ENCODE assay signal across 16 cellular contexts in the genomic region with DNA sequence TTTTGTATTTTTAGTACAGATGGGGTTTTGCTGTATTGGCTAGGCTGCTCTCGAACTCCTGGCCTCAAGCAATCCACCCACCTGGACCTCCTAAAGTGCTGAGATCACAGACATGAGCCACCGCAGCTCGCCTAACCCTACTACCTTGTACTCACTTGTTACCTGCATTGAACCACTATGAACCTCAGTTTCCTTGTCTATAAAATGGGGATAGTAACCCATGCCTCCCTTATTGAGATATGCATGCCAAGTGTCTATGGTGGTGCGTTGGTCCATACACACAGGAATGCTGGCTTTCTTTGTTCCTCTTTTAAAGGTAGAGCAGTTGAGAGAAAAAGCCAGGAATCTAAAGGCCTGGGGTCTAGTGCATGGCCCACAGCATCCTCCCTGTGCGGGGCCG.
"Had no signal": no experiment of that assay in that cellular context is flagged by ENCODE, and none has a peak within 500 bp of the region (broad histone marks: within the 10 kb centered on the region; RNA-seq: fewer than 3 reads in every experiment).

No MANE protein-coding gene starts in this region.

- H3K9me3 ChIP-seq: adrenal gland, left lung, thoracic aorta had no signal

- H3K9me3 Mint-ChIP-seq: activated CD4-positive, alpha-beta memory T cell treated with anti-CD3 and anti-CD28 coated beads for 36 hours; activated T-helper 1 cell treated with anti-CD3 and anti-CD28 coated beads, Interleukin-12 subunit alpha, Interleukin-12 subunit beta, Interleukin-2, Interleukin-4 antibody, amounts not matched to agents 30 ng/mL and 10 ng/mL and 1 ng/mL, durations not matched to agents 14 hours and 24 hours and 36 hours; naive thymus-derived CD4-positive, alpha-beta T cell had no signal

- H3K27me3 ChIP-seq: adrenal gland, cardiac muscle cell, dorsolateral prefrontal cortex, hepatocyte, left lung had no signal

- ATAC-seq: left lung; naive thymus-derived CD4-positive, alpha-beta T cell had no signal

- H3K36me3 ChIP-seq: adrenal gland, cardiac muscle cell, left lung, thoracic aorta had no signal

- H3K4me3 ChIP-seq: adrenal gland, cardiac muscle cell, dorsolateral prefrontal cortex, hepatocyte, left lung, SK-N-MC, thoracic aorta had no signal

- H3K4me3 Mint-ChIP-seq: activated CD4-positive, alpha-beta memory T cell treated with anti-CD3 and anti-CD28 coated beads for 36 hours; activated T-helper 1 cell treated with anti-CD3 and anti-CD28 coated beads, Interleukin-12 subunit alpha, Interleukin-12 subunit beta, Interleukin-2, Interleukin-4 antibody, amounts not matched to agents 30 ng/mL and 10 ng/mL and 1 ng/mL, durations not matched to agents 14 hours and 24 hours and 36 hours had no signal

- H3K27me3 Mint-ChIP-seq: activated CD4-positive, alpha-beta memory T cell treated with anti-CD3 and anti-CD28 coated beads for 36 hours had no signal

- H3K36me3 Mint-ChIP-seq: activated CD4-positive, alpha-beta memory T cell treated with anti-CD3 and anti-CD28 coated beads for 36 hours had no signal

- DNase-seq: activated CD4-positive, alpha-beta memory T cell treated with anti-CD3 and anti-CD28 coated beads for 36 hours; activated CD8-positive, alpha-beta memory T cell treated with anti-CD3 and anti-CD28 coated beads, Interleukin-2, amount 50 U/mL, for 48 hours; activated naive CD4-positive, alpha-beta T cell treated with Interleukin-2 at 50 U/mL for 16 hours; adrenal gland; dorsolateral prefrontal cortex; erythroblast; naive thymus-derived CD4-positive, alpha-beta T cell; stimulated activated CD4-positive, alpha-beta T cell treated with anti-CD3 and anti-CD28 coated beads, Interleukin-12 subunit alpha, Interleukin-12 subunit beta, amount 100 ng/mL, for 4 hours; stimulated activated CD4-positive, alpha-beta T cell treated with anti-CD3 and anti-CD28 coated beads, Interleukin-2, amount 100 ng/mL, for 24 hours; T-helper 1 cell had no signal

- H3K27ac Mint-ChIP-seq: activated CD4-positive, alpha-beta memory T cell treated with anti-CD3 and anti-CD28 coated beads for 36 hours; activated T-helper 1 cell treated with anti-CD3 and anti-CD28 coated beads, Interleukin-12 subunit alpha, Interleukin-12 subunit beta, Interleukin-2, Interleukin-4 antibody, amounts not matched to agents 30 ng/mL and 10 ng/mL and 1 ng/mL, durations not matched to agents 14 hours and 24 hours and 36 hours had no signal

- H3K27ac ChIP-seq: adrenal gland, cardiac muscle cell, dorsolateral prefrontal cortex, hepatocyte, left lung, SK-N-MC, thoracic aorta had no signal
